8 cellular contexts compared by ENCODE assay signal in the genomic region with DNA sequence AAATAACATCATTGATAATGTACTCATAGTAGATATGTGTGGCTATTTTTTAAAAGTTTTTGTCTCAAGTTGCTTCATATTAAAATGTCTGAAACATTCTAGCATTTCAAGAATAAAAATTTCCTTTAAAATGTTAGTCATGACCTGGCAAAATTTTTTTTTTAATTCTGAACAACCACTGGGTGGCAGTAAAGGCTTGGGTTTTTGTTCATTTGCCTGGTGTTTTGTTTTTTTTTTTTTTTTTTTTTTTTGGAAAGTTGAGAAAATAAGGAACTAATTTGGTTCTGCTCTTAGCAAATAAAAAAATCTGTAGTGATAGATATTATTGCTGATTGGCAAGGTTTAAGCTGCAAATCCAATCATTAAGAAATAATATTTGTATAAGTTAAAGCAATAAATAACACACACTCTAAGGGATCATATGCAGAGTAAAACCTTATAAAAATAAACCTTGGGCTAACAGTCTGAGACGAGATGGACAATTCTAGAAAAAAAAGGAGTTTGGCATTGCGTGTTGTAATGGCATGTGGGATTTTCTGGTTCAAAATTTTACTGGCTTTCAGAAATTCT.
DNase-seq lines count a peak whose midpoint lies in the region; ATAC-seq lines count a peak whose summit lies in the region.

No MANE protein-coding gene starts in this region.

- intact Hi-C loops in Right ventricle myocardium inferior (cut with DNase I), result loop anchor here (1.0 to 10.0 kb wide), 2 partner anchors 267 to 350 kb away; no protein-coding TSS in a partner anchor

- ATAC-seq in HG03520 (IDR thresholded peaks at IDR 0.05; ENCODE audit: unreplicated experiment) (no peak), Right ventricle myocardium inferior (no peak)

- DNase-seq in stimulated activated CD4-positive, alpha-beta T cell treated with anti-CD3 and anti-CD28 coated beads, Interleukin-15, amount 100 ng/mL, for 24 hours, result peak; percentile 9
- DNase-seq in stimulated activated CD4-positive, alpha-beta T cell treated with anti-CD3 and anti-CD28 coated beads, Interleukin-2, amount 100 ng/mL, for 24 hours, result no peak
- DNase-seq in NCI-H1092 treated with DMSO at 0.1 percent for 48 hours (lab: John Stamatoyannopoulos, UW) (peak; percentile 21), myocyte (ENCODE audit: low read depth) (peak; percentile 63), NCI-H226 (no peak), Right ventricle myocardium inferior (ENCODE audit: missing footprints) (no peak)
- peak; percentile 7 for DNase-seq in central memory CD4-positive, alpha-beta T cell

Comparison
In these comparisons a context has a peak if more than half of its experiments do, and no peak if none do; other contexts are left out.
1. DNase-seq: peak in stimulated activated CD4-positive, alpha-beta T cell treated with anti-CD3 and anti-CD28 coated beads, Interleukin-15, amount 100 ng/mL, for 24 hours (single experiment), NCI-H1092 treated with DMSO at 0.1 percent for 48 hours (single experiment), central memory CD4-positive, alpha-beta T cell (single experiment) and myocyte (single experiment); none in stimulated activated CD4-positive, alpha-beta T cell treated with anti-CD3 and anti-CD28 coated beads, Interleukin-2, amount 100 ng/mL, for 24 hours (0 of 2), NCI-H226 (single experiment) and Right ventricle myocardium inferior (single experiment).